Comparison of ENCODE assay signal across 8 cellular contexts in genomic region chr6:8434727-8435092, GRCh38. TPM values are rescaled to one million over a fixed set of nuclear protein-coding genes. Genes with fewer than 3 reads are reported as not detected.
DNase-seq lines count a peak whose midpoint lies in the region; ATAC-seq lines count a peak whose summit lies in the region.

No MANE protein-coding gene starts in this region.

- peak overlapping the region; percentile 98 to 99 for H3K9ac ChIP-seq in stomach smooth muscle (ENCODE audit: low read length in 2 of 2)

- POLR2A ChIA-PET in activated CD4-positive, alpha-beta memory T cell treated with anti-CD3 and anti-CD28 coated beads, Interleukin-2, amount 10 ng/mL, durations not matched to agents 7 days and 5 days (lab: Charles Lee) = interaction anchor here (1.4 kb wide), 1 partner anchor 370 kb away, joined by 5 read pairs; no protein-coding TSS in a partner anchor

- peaks cover 29% of the 10 kb centered on the region for H3K36me3 Mint-ChIP-seq in activated CD4-positive, alpha-beta memory T cell treated with anti-CD3 and anti-CD28 coated beads, Interleukin-2, amount 10 ng/mL, durations not matched to agents 7 days and 5 days (ENCODE audit: low read depth)

- H3K4me3 ChIP-seq in iPS-11a (ENCODE audit: low read depth, low read length) (peak overlapping the region; percentile 96), stomach smooth muscle (ENCODE audit: low read length in 2 of 2) (peak overlapping the region; percentile 99)

- DNase-seq in NOMO-1 treated with DMSO at 0.1 percent for 48 hours (lab: John Stamatoyannopoulos, UW; ENCODE audit: unreplicated experiment) = peak; percentile 25
- DNase-seq in NOMO-1 (lab: John Stamatoyannopoulos, UW; ENCODE audit: unreplicated experiment in 2 of 2) = no peak
- no peak for DNase-seq in activated CD4-positive, alpha-beta memory T cell treated with anti-CD3 and anti-CD28 coated beads, Interleukin-2, amount 10 ng/mL, durations not matched to agents 7 days and 5 days
- DNase-seq in stimulated activated CD4-positive, alpha-beta T cell treated with anti-CD3 and anti-CD28 coated beads, Interleukin-4, amount 100 ng/mL, for 24 hours = no peak
- DNase-seq in posterior vena cava (ENCODE audit: low spot score) = no peak

- H3K9me3 Mint-ChIP-seq in activated CD4-positive, alpha-beta memory T cell treated with anti-CD3 and anti-CD28 coated beads, Interleukin-2, amount 10 ng/mL, durations not matched to agents 7 days and 5 days = no peaks in the 10 kb centered on the region

- peak overlapping the region; percentile 83 for H3K27ac Mint-ChIP-seq in activated CD4-positive, alpha-beta memory T cell treated with anti-CD3 and anti-CD28 coated beads, Interleukin-2, amount 10 ng/mL, durations not matched to agents 7 days and 5 days

- ATAC-seq in HG02981 (IDR thresholded peaks at IDR 0.05; ENCODE audit: unreplicated experiment) = peak; percentile 22

- CTCF ChIA-PET in activated CD4-positive, alpha-beta memory T cell treated with anti-CD3 and anti-CD28 coated beads, Interleukin-2, amount 10 ng/mL, durations not matched to agents 7 days and 5 days (lab: Charles Lee) = no interaction called here

- H3K4me3 Mint-ChIP-seq in activated CD4-positive, alpha-beta memory T cell treated with anti-CD3 and anti-CD28 coated beads, Interleukin-2, amount 10 ng/mL, durations not matched to agents 7 days and 5 days = peak overlapping the region; percentile 91

- H3K36me3 ChIP-seq in stomach smooth muscle (ENCODE audit: control insufficient read depth in 2 of 2, insufficient read depth in 2 of 2, low read length in 2 of 2) = peaks cover 0 to 2% of the 10 kb centered on the region in 2 donors

- peak overlapping the region; percentile 78 for H3K27ac ChIP-seq in stomach smooth muscle (ENCODE audit: low read length)

- H3K9me3 ChIP-seq in stomach smooth muscle (ENCODE audit: control insufficient read depth in 2 of 2, low read length in 2 of 2) = no peaks in the 10 kb centered on the region

- no peaks in the 10 kb centered on the region for H3K27me3 ChIP-seq in stomach smooth muscle (ENCODE audit: control insufficient read depth in 1 of 2, insufficient read depth in 2 of 2, low read length in 2 of 2)

- peaks cover 5% of the 10 kb centered on the region for H3K4me1 ChIP-seq in stomach smooth muscle (ENCODE audit: control insufficient read depth, insufficient read depth, low read length)

- H3K27me3 Mint-ChIP-seq in activated CD4-positive, alpha-beta memory T cell treated with anti-CD3 and anti-CD28 coated beads, Interleukin-2, amount 10 ng/mL, durations not matched to agents 7 days and 5 days = no peaks in the 10 kb centered on the region

- H3K4me1 Mint-ChIP-seq in activated CD4-positive, alpha-beta memory T cell treated with anti-CD3 and anti-CD28 coated beads, Interleukin-2, amount 10 ng/mL, durations not matched to agents 7 days and 5 days = peaks cover 31% of the 10 kb centered on the region

- intact Hi-C loops in posterior vena cava (cut with DNase I) = no loop called here

RNA-seq across cellular contexts. Expression of gene SLC35B3, which starts 0.6 kb away (rescaled TPM):
- 10 to 100 TPM; 10.8 to 12.3 TPM for total RNA-seq in activated CD4-positive, alpha-beta memory T cell treated with anti-CD3 and anti-CD28 coated beads, Interleukin-2, amount 10 ng/mL, durations not matched to agents 7 days and 5 days
- 10 to 100 TPM; 15.4 to 16.2 TPM for total RNA-seq in posterior vena cava
